16 cellular contexts compared by ENCODE assay signal in genomic region chr13:28327761-28328607, GRCh38.
"Had no signal": no experiment of that assay in that cellular context is flagged by ENCODE, and none has a peak within 500 bp of the region (broad histone marks: within the 10 kb centered on the region; RNA-seq: fewer than 3 reads in every experiment).

No MANE protein-coding gene starts in this region.

- H3K36me3 Mint-ChIP-seq: activated naive CD8-positive, alpha-beta T cell treated with anti-CD3 and anti-CD28 coated beads, Interleukin-2, amount 10 ng/mL, durations not matched to agents 7 days and 5 days; immature natural killer cell; naive thymus-derived CD4-positive, alpha-beta T cell had no signal

- H3K27me3 ChIP-seq: ascending aorta, right atrium auricular region, upper lobe of right lung had no signal

- H3K27me3 Mint-ChIP-seq: activated CD8-positive, alpha-beta T cell treated with anti-CD3 and anti-CD28 coated beads for 36 hours; activated naive CD8-positive, alpha-beta T cell treated with anti-CD3 and anti-CD28 coated beads, Interleukin-2, amount 10 ng/mL, durations not matched to agents 7 days and 5 days had no signal

- H3K9me3 Mint-ChIP-seq: activated CD8-positive, alpha-beta T cell treated with anti-CD3 and anti-CD28 coated beads for 36 hours; activated naive CD8-positive, alpha-beta T cell treated with anti-CD3 and anti-CD28 coated beads, Interleukin-2, amount 10 ng/mL, durations not matched to agents 7 days and 5 days; immature natural killer cell; T-helper 1 cell treated with Interleukin-12 subunit alpha and Interleukin-12 subunit beta and Interleukin-4 antibody, amounts not matched to agents 30 μg/mL and 1 μg/mL, for 36 hours had no signal

- H3K4me3 ChIP-seq: ascending aorta, lung, right atrium auricular region, upper lobe of right lung had no signal

- H3K27ac ChIP-seq: ascending aorta, neutrophil, right atrium auricular region, upper lobe of right lung had no signal

- H3K36me3 ChIP-seq: ascending aorta, neutrophil, right atrium auricular region, upper lobe of right lung had no signal

- ATAC-seq: activated CD8-positive, alpha-beta T cell treated with anti-CD3 and anti-CD28 coated beads for 36 hours; left colon; naive thymus-derived CD4-positive, alpha-beta T cell; upper lobe of right lung had no signal

- H3K27ac Mint-ChIP-seq: activated CD8-positive, alpha-beta T cell treated with anti-CD3 and anti-CD28 coated beads for 36 hours; activated naive CD8-positive, alpha-beta T cell treated with anti-CD3 and anti-CD28 coated beads, Interleukin-2, amount 10 ng/mL, durations not matched to agents 7 days and 5 days; immature natural killer cell; naive thymus-derived CD4-positive, alpha-beta T cell; T-helper 1 cell treated with Interleukin-12 subunit alpha and Interleukin-12 subunit beta and Interleukin-4 antibody, amounts not matched to agents 30 μg/mL and 1 μg/mL, for 36 hours had no signal

- H3K4me3 Mint-ChIP-seq: activated CD8-positive, alpha-beta T cell treated with anti-CD3 and anti-CD28 coated beads for 36 hours; activated naive CD8-positive, alpha-beta T cell treated with anti-CD3 and anti-CD28 coated beads, Interleukin-2, amount 10 ng/mL, durations not matched to agents 7 days and 5 days; immature natural killer cell; naive thymus-derived CD4-positive, alpha-beta T cell; T-helper 1 cell treated with Interleukin-12 subunit alpha and Interleukin-12 subunit beta and Interleukin-4 antibody, amounts not matched to agents 30 μg/mL and 1 μg/mL, for 36 hours had no signal

- H3K4me1 Mint-ChIP-seq: immature natural killer cell had no signal

- H3K9me3 ChIP-seq: ascending aorta, neutrophil, right atrium auricular region, upper lobe of right lung had no signal

- DNase-seq: activated CD4-positive, alpha-beta T cell treated with anti-CD3 and anti-CD28 coated beads for 4 hours; activated CD8-positive, alpha-beta memory T cell treated with anti-CD3 and anti-CD28 coated beads, Interleukin-2, amount 50 U/mL, for 48 hours; activated CD8-positive, alpha-beta T cell treated with anti-CD3 and anti-CD28 coated beads for 36 hours; activated naive CD8-positive, alpha-beta T cell treated with anti-CD3 and anti-CD28 coated beads, Interleukin-2, amount 10 ng/mL, durations not matched to agents 7 days and 5 days; immature natural killer cell; left colon; naive thymus-derived CD4-positive, alpha-beta T cell; small intestine; stimulated activated CD4-positive, alpha-beta T cell treated with anti-CD3 and anti-CD28 coated beads, Interleukin-1b, Interleukin-23, amount 100 ng/mL, for 48 hours; stimulated activated naive CD4-positive, alpha-beta T cell; upper lobe of right lung had no signal
